In genomic region chr4:17846256-17846655, GRCh38 we compare ENCODE assay signal across 2 cellular contexts.
TF ChIP-seq lines count a peak whose summit lies in the region.

No MANE protein-coding gene starts in this region.

TF ChIP-seq in IMR-90, 13 proteins besides CTCF, POLR2A, EP300 and RAD21:
- TF ChIP-seq CHD1 (IDR thresholded peaks at IDR 0.05; ENCODE audit: low read depth, low read length) (no peak), MXI1 (IDR thresholded peaks at IDR 0.05; ENCODE audit: borderline replicate concordance, low read depth, low read length) (no peak), SMC3 (IDR thresholded peaks at IDR 0.05; ENCODE audit: low read depth, low read length) (no peak), FOS (IDR thresholded peaks at IDR 0.05; ENCODE audit: low read depth, low read length) (no peak), CEBPB (IDR thresholded peaks at IDR 0.05; ENCODE audit: low read depth, low read length) (no peak), MAFK (IDR thresholded peaks at IDR 0.05; ENCODE audit: low read depth, low read length) (no peak), RFX5 (IDR thresholded peaks at IDR 0.05; ENCODE audit: low read depth, low read length) (no peak), NFE2L2 (IDR thresholded peaks at IDR 0.05; ENCODE audit: low read depth, low read length) (no peak), ELK1 (IDR thresholded peaks at IDR 0.05; ENCODE audit: borderline replicate concordance, low read depth, low read length) (no peak), RCOR1 (IDR thresholded peaks at IDR 0.05; ENCODE audit: insufficient replicate concordance, low read length) (no peak), BHLHE40 (IDR thresholded peaks at IDR 0.05; ENCODE audit: low read depth, low read length) (no peak), MAZ (IDR thresholded peaks at IDR 0.05; ENCODE audit: borderline replicate concordance, low read depth, low read length) (no peak), USF2 (IDR thresholded peaks at IDR 0.05; ENCODE audit: low read depth, low read length) (no peak)

TF ChIP-seq in K562, 482 proteins besides CTCF, POLR2A, EP300 and RAD21:
- TF ChIP-seq PTBP1 (IDR thresholded peaks at IDR 0.05; ENCODE audit: low read depth, low read length), result no peak
- TF ChIP-seq PKNOX1 (IDR thresholded peaks at IDR 0.05), result no peak
- TF ChIP-seq, protein P1, sequence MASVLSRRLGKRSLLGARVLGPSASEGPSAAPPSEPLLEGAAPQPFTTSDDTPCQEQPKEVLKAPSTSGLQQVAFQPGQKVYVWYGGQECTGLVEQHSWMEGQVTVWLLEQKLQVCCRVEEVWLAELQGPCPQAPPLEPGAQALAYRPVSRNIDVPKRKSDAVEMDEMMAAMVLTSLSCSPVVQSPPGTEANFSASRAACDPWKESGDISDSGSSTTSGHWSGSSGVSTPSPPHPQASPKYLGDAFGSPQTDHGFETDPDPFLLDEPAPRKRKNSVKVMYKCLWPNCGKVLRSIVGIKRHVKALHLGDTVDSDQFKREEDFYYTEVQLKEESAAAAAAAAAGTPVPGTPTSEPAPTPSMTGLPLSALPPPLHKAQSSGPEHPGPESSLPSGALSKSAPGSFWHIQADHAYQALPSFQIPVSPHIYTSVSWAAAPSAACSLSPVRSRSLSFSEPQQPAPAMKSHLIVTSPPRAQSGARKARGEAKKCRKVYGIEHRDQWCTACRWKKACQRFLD (CRISPR knock-in tag; IDR thresholded peaks at IDR 0.05), result no peak
- TF ChIP-seq CAMTA2 (CRISPR knock-in tag; conservative IDR thresholded peaks at IDR 0.05), result no peak
